In genomic region chr5:36079200-36079761, GRCh38 we compare ENCODE assay signal across 8 cellular contexts. TPM values are rescaled to one million over a fixed set of nuclear protein-coding genes. Genes with fewer than 3 reads are reported as not detected.
DNase-seq lines count a peak whose midpoint lies in the region; ATAC-seq and TF ChIP-seq lines count a peak whose summit lies in the region.

No MANE protein-coding gene starts in this region.

- H3F3A ChIP-seq in smooth muscle cell (ENCODE audit: low read depth): no peaks in the 10 kb centered on the region

- peak; percentile 81 for DNase-seq in activated CD4-positive, alpha-beta T cell treated with anti-CD3 and anti-CD28 coated beads, Interleukin-2, amount 10 ng/mL, durations not matched to agents 24 days and 14 days
- DNase-seq in activated CD4-positive, alpha-beta T cell treated with anti-CD3 and anti-CD28 coated beads, Interleukin-2, amount 50 U/mL, for 1 hour: no peak
- DNase-seq in GM20000 (ENCODE audit: low spot score) (peak; percentile 60), NCI-H446 (lab: John Stamatoyannopoulos, UW) (peak; percentile 56 to 80), iPS DF 19.7 (ENCODE audit: low read depth, low spot score) (peak; percentile 75), smooth muscle cell (lab: John Stamatoyannopoulos, UW; ENCODE audit: unreplicated experiment) (no peak)
- DNase-seq in activated naive CD8-positive, alpha-beta T cell treated with anti-CD3 and anti-CD28 coated beads, Interleukin-2, amount 50 U/mL, for 24 hours: no peak

- H3K9ac ChIP-seq in smooth muscle cell (ENCODE audit: low read depth): no peak overlapping the region

- no peaks in the 10 kb centered on the region for H3K4me1 ChIP-seq in smooth muscle cell (ENCODE audit: low read depth)

- no peak overlapping the region for H3K4me3 ChIP-seq in smooth muscle cell

- no peak overlapping the region for H3K4me3 Mint-ChIP-seq in activated CD4-positive, alpha-beta T cell treated with anti-CD3 and anti-CD28 coated beads, Interleukin-2, amount 10 ng/mL, durations not matched to agents 24 days and 14 days
- no peak overlapping the region for H3K4me3 Mint-ChIP-seq in activated naive CD8-positive, alpha-beta T cell treated with anti-CD3 and anti-CD28 coated beads, Interleukin-2, amount 50 U/mL, for 24 hours

- H3K9me3 ChIP-seq in smooth muscle cell (replicated peaks; ENCODE audit: low read depth): no peaks in the 10 kb centered on the region

- H3K27me3 ChIP-seq in smooth muscle cell (ENCODE audit: low read depth): peaks cover 7% of the 10 kb centered on the region

- H3K27ac ChIP-seq in smooth muscle cell (ENCODE audit: low read depth): no peak overlapping the region

- intact Hi-C loops in activated CD4-positive, alpha-beta T cell treated with anti-CD3 and anti-CD28 coated beads, Interleukin-2, amount 10 ng/mL, durations not matched to agents 24 days and 14 days (cut with micrococcal nuclease): loop anchor here (1.0 to 5.0 kb wide), 3 partner anchors 163 to 428 kb away; partner anchors contain the start of gene NADK2

- no peak overlapping the region for H3K27ac Mint-ChIP-seq in activated CD4-positive, alpha-beta T cell treated with anti-CD3 and anti-CD28 coated beads, Interleukin-2, amount 10 ng/mL, durations not matched to agents 24 days and 14 days
- no peak overlapping the region for H3K27ac Mint-ChIP-seq in activated naive CD8-positive, alpha-beta T cell treated with anti-CD3 and anti-CD28 coated beads, Interleukin-2, amount 50 U/mL, for 24 hours

- H3K9me3 Mint-ChIP-seq in activated CD4-positive, alpha-beta T cell treated with anti-CD3 and anti-CD28 coated beads, Interleukin-2, amount 10 ng/mL, durations not matched to agents 24 days and 14 days: no peaks in the 10 kb centered on the region
- no peaks in the 10 kb centered on the region for H3K9me3 Mint-ChIP-seq in activated naive CD8-positive, alpha-beta T cell treated with anti-CD3 and anti-CD28 coated beads, Interleukin-2, amount 50 U/mL, for 24 hours

- no peaks in the 10 kb centered on the region for H3K4me1 Mint-ChIP-seq in activated CD4-positive, alpha-beta T cell treated with anti-CD3 and anti-CD28 coated beads, Interleukin-2, amount 10 ng/mL, durations not matched to agents 24 days and 14 days
- H3K4me1 Mint-ChIP-seq in activated naive CD8-positive, alpha-beta T cell treated with anti-CD3 and anti-CD28 coated beads, Interleukin-2, amount 50 U/mL, for 24 hours: no peaks in the 10 kb centered on the region

- 27% methylated on average over 10 of the region's 10 CpGs for WGBS in smooth muscle cell (ENCODE audit: low lambda C conversion rate)

- peak; percentile 59 for TF ChIP-seq CTCF in GM20000 (IDR thresholded peaks at IDR 0.05; ENCODE audit: extremely low read depth, missing control alignments)
- peak; percentile 61 for TF ChIP-seq CTCF in smooth muscle cell (IDR thresholded peaks at IDR 0.05; ENCODE audit: borderline replicate concordance, insufficient read depth, poor library complexity, severe bottlenecking)

- peaks cover 30% of the 10 kb centered on the region for H3K27me3 Mint-ChIP-seq in activated CD4-positive, alpha-beta T cell treated with anti-CD3 and anti-CD28 coated beads, Interleukin-2, amount 10 ng/mL, durations not matched to agents 24 days and 14 days
- H3K27me3 Mint-ChIP-seq in activated naive CD8-positive, alpha-beta T cell treated with anti-CD3 and anti-CD28 coated beads, Interleukin-2, amount 50 U/mL, for 24 hours: peaks cover 4% of the 10 kb centered on the region

- H3K36me3 ChIP-seq in smooth muscle cell (ENCODE audit: low read depth): no peaks in the 10 kb centered on the region

- peak overlapping the region; percentile 89 for H2AFZ ChIP-seq in smooth muscle cell (ENCODE audit: low read depth)

- H3K4me2 ChIP-seq in smooth muscle cell: peak overlapping the region; percentile 74

- peak; percentile 84 for ATAC-seq in HG03460 (IDR thresholded peaks at IDR 0.05; ENCODE audit: unreplicated experiment)
- peak; percentile 92 for ATAC-seq in activated naive CD8-positive, alpha-beta T cell treated with anti-CD3 and anti-CD28 coated beads, Interleukin-2, amount 50 U/mL, for 24 hours

- no peaks in the 10 kb centered on the region for H4K20me1 ChIP-seq in smooth muscle cell (ENCODE audit: low read depth)

- no peaks in the 10 kb centered on the region for H3K36me3 Mint-ChIP-seq in activated CD4-positive, alpha-beta T cell treated with anti-CD3 and anti-CD28 coated beads, Interleukin-2, amount 10 ng/mL, durations not matched to agents 24 days and 14 days (ENCODE audit: low read depth)
- H3K36me3 Mint-ChIP-seq in activated naive CD8-positive, alpha-beta T cell treated with anti-CD3 and anti-CD28 coated beads, Interleukin-2, amount 50 U/mL, for 24 hours (ENCODE audit: low read depth): no peaks in the 10 kb centered on the region

- no peaks in the 10 kb centered on the region for H3K79me2 ChIP-seq in smooth muscle cell (ENCODE audit: low read depth)

RNA-seq across cellular contexts. Expression of gene UGT3A2, which starts 12.6 kb away (rescaled TPM):
- not detected in 2 replicates for total RNA-seq in activated CD4-positive, alpha-beta T cell treated with anti-CD3 and anti-CD28 coated beads, Interleukin-2, amount 10 ng/mL, durations not matched to agents 24 days and 14 days
- total RNA-seq in smooth muscle cell: 0.67 TPM in 1 of 2 replicates, not detected in the other
- 0.54 TPM in 1 of 2 replicates, not detected in the other for polyA plus RNA-seq in smooth muscle cell

Comparison
In these comparisons a context has a peak if more than half of its experiments do, and no peak if none do; other contexts are left out.
1. DNase-seq: peak in activated CD4-positive, alpha-beta T cell treated with anti-CD3 and anti-CD28 coated beads, Interleukin-2, amount 10 ng/mL, durations not matched to agents 24 days and 14 days (single experiment), GM20000 (single experiment), NCI-H446 (2 of 2) and iPS DF 19.7 (single experiment); none in activated CD4-positive, alpha-beta T cell treated with anti-CD3 and anti-CD28 coated beads, Interleukin-2, amount 50 U/mL, for 1 hour (single experiment), activated naive CD8-positive, alpha-beta T cell treated with anti-CD3 and anti-CD28 coated beads, Interleukin-2, amount 50 U/mL, for 24 hours (single experiment) and smooth muscle cell (single experiment).